Comparison of ENCODE assay signal across 20 cellular contexts in the genomic region with DNA sequence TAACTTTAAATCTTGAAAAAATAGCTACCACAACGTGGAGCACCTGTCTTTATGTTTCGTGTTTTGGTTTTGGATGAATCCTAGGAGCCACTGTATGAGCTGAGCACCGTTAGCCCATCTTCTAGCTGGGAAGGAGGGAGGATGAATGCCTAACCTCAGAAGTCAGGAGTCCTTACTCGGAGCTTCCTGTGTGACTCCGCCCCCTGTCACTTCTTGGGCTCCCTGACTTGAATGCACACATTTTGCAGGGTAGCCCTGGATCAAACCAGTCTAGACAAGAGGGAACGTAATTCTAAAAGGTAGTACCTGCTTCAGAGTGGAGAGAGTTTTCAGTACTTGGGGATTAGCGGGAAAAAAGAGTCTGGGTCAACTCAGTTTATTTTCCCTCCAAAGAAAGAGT. TPM values are rescaled to one million over a fixed set of nuclear protein-coding genes. Genes with fewer than 3 reads are reported as not detected.
DNase-seq lines count a peak whose midpoint lies in the region; ATAC-seq and TF ChIP-seq lines count a peak whose summit lies in the region.
"Had no signal": no experiment of that assay in that cellular context is flagged by ENCODE, and none has a peak within 500 bp of the region (broad histone marks: within the 10 kb centered on the region; RNA-seq: fewer than 3 reads in every experiment).

No MANE protein-coding gene starts in this region.

- no peak overlapping the region for H3K9ac ChIP-seq in endodermal cell (ENCODE audit: extremely low read depth, low read length, poor library complexity, severe bottlenecking)
- H3K9ac ChIP-seq: GM23248 had no signal

- H3K27me3 Mint-ChIP-seq in endodermal cell (ENCODE audit: insufficient read depth): peaks cover 25% of the 10 kb centered on the region

- no peaks in the 10 kb centered on the region for H3K36me3 ChIP-seq in H7 (replicated peaks; ENCODE audit: control insufficient read depth, insufficient read depth, low read length)
- no peaks in the 10 kb centered on the region for H3K36me3 ChIP-seq in endodermal cell (ENCODE audit: control insufficient read depth, insufficient read depth, low read length)
- no peaks in the 10 kb centered on the region for H3K36me3 ChIP-seq in left ventricle myocardium inferior
- H3K36me3 ChIP-seq: BE2C had no signal

- H3K27me3 ChIP-seq in H7 (ENCODE audit: control insufficient read depth, insufficient read depth, low read length) (peaks cover 18% of the 10 kb centered on the region), endodermal cell (ENCODE audit: control insufficient read depth, insufficient read depth, low read length, poor library complexity, severe bottlenecking) (peaks cover 27% of the 10 kb centered on the region), left ventricle myocardium inferior (ENCODE audit: low read depth) (peaks cover 78% of the 10 kb centered on the region)

- no peaks in the 10 kb centered on the region for H3K36me3 Mint-ChIP-seq in endodermal cell (ENCODE audit: low read depth)
- H3K36me3 Mint-ChIP-seq: CD4-positive, CD25-positive, alpha-beta regulatory T cell; CD8-positive, alpha-beta memory T cell had no signal

- no peaks in the 10 kb centered on the region for H3K9me3 Mint-ChIP-seq in endodermal cell
- H3K9me3 Mint-ChIP-seq: H9 had no signal

- DNase-seq in H7 (peak; percentile 57), endodermal cell (peak; percentile 56), iPS-NIHi11 (ENCODE audit: low spot score) (peak; percentile 40), left ventricle myocardium inferior (no peak)
- DNase-seq: ACHN; BE2C; C1 segment of cervical spinal cord; CD4-positive, CD25-positive, alpha-beta regulatory T cell; CD8-positive, alpha-beta memory T cell; COR-L47; DMS 273 treated with DMSO at 0.1 percent for 48 hours; DMS53; DND-41; EL; GM23248; H9 had no signal

- no peak overlapping the region for H3K27ac Mint-ChIP-seq in endodermal cell
- H3K27ac Mint-ChIP-seq: CD4-positive, CD25-positive, alpha-beta regulatory T cell; CD8-positive, alpha-beta memory T cell; H9 had no signal

- TF ChIP-seq CTCF in endodermal cell (conservative IDR thresholded peaks at IDR 0.05): peak; percentile 4
- TF ChIP-seq CTCF in left ventricle myocardium inferior (IDR thresholded peaks at IDR 0.05; ENCODE audit: borderline replicate concordance): no peak

- H3K27ac ChIP-seq in endodermal cell (ENCODE audit: low read depth, low read length) (no peak overlapping the region), left ventricle myocardium inferior (replicated peaks) (no peak overlapping the region)
- H3K27ac ChIP-seq: GM23248, HL-60 had no signal

- H3K4me3 ChIP-seq in H7 (ENCODE audit: insufficient read depth, low read depth, low read length): no peak overlapping the region
- no peak overlapping the region for H3K4me3 ChIP-seq in endodermal cell (ENCODE audit: low read length)
- no peak overlapping the region for H3K4me3 ChIP-seq in left ventricle myocardium inferior
- H3K4me3 ChIP-seq: GM12878, GM23248 had no signal

- H3K9me3 ChIP-seq in endodermal cell (ENCODE audit: control insufficient read depth, low read length) (no peaks in the 10 kb centered on the region), left ventricle myocardium inferior (replicated peaks) (no peaks in the 10 kb centered on the region)
- H3K9me3 ChIP-seq: BE2C had no signal

- H3K4me1 ChIP-seq in endodermal cell (ENCODE audit: control insufficient read depth, insufficient read depth, low read length) (no peaks in the 10 kb centered on the region), left ventricle myocardium inferior (peaks cover 12% of the 10 kb centered on the region)
- H3K4me1 ChIP-seq: BE2C had no signal

- H3K4me1 Mint-ChIP-seq in endodermal cell: no peaks in the 10 kb centered on the region
- H3K4me1 Mint-ChIP-seq: CD4-positive, CD25-positive, alpha-beta regulatory T cell; CD8-positive, alpha-beta memory T cell had no signal

- 72 to 80% methylated on average over 6 to 7 of the region's 7 CpGs for WGBS in endodermal cell (ENCODE audit: insufficient coverage in 1 of 2, insufficient read length in 1 of 2), 2 experiments

- ATAC-seq in HG03469 (IDR thresholded peaks at IDR 0.05; ENCODE audit: unreplicated experiment) (no peak), HG02642 (IDR thresholded peaks at IDR 0.05; ENCODE audit: poor library complexity, unreplicated experiment) (no peak)
- ATAC-seq: GM12878 had no signal

- intact Hi-C loops in left ventricle myocardium inferior (cut with micrococcal nuclease): no loop called here

- H3K4me3 Mint-ChIP-seq in endodermal cell: no peak overlapping the region
- H3K4me3 Mint-ChIP-seq: CD4-positive, CD25-positive, alpha-beta regulatory T cell; CD8-positive, alpha-beta memory T cell; H9 had no signal

RNA-seq across cellular contexts. Expression of gene GABRA5, which starts 5.3 kb away (rescaled TPM):
- total RNA-seq in H7 (2014; rRNA removed; shearing (Covaris generic)): 18.6 and 18.7 TPM in 2 replicates
- total RNA-seq in endodermal cell (1 to 10 TPM; 3.8 to 4.4 TPM), left ventricle myocardium inferior (not detected)
- 2.8 TPM for polyA plus RNA-seq in endodermal cell (2013, experiment 1 of 2)
- 2.9 TPM for polyA plus RNA-seq in endodermal cell (2013, experiment 2 of 2)
- total RNA-seq: CD4-positive, CD25-positive, alpha-beta regulatory T cell; CD8-positive, alpha-beta memory T cell; GM12878 had no signal
- polyA plus RNA-seq: CD4-positive, CD25-positive, alpha-beta regulatory T cell; CD8-positive, alpha-beta memory T cell had no signal
